Comparison of ENCODE assay signal across 8 cellular contexts in genomic region chr19:679418-680286, GRCh38. TPM values are rescaled to one million over a fixed set of nuclear protein-coding genes. Genes with fewer than 3 reads are reported as not detected.
DNase-seq lines count a peak whose midpoint lies in the region; ATAC-seq and TF ChIP-seq lines count a peak whose summit lies in the region.

No MANE protein-coding gene starts in this region.

- H3K27ac ChIP-seq in ascending aorta: peak overlapping the region; percentile 97 to 98

- H3K27me3 ChIP-seq in NT2/D1 (ENCODE audit: insufficient read depth, insufficient read length) (peaks cover 12% of the 10 kb centered on the region), ascending aorta (no peaks in the 10 kb centered on the region)

- POLR2A ChIA-PET in GM10248 (lab: Yijun Ruan, JAX): interaction anchor here (1.2 kb wide), 1 partner anchor 46 kb away, joined by 3 read pairs; no protein-coding TSS in a partner anchor

- H3K4me3 ChIP-seq in NT2/D1 (ENCODE audit: insufficient read length, low read depth) (peak overlapping the region; percentile 82), ascending aorta (peak overlapping the region; percentile 88 to 93)

- CTCF ChIA-PET in GM10248 (lab: Yijun Ruan, JAX): interaction anchor here (0.8 to 2.9 kb wide), 8 partner anchors 10 to 173 kb away, joined by 3 to 17 read pairs (median 3); partner anchors contain the start of gene RNF126

- H3K9ac ChIP-seq in NT2/D1 (ENCODE audit: insufficient read length, low read depth): peak overlapping the region; percentile 95

- H3K36me3 ChIP-seq in NT2/D1 (ENCODE audit: insufficient read depth, insufficient read length, low read length) (peaks cover 27% of the 10 kb centered on the region), ascending aorta (peaks cover 0 to 8% of the 10 kb centered on the region in 2 donors)

- ATAC-seq in HG02623 (IDR thresholded peaks at IDR 0.05; ENCODE audit: unreplicated experiment): peak; percentile 8

- DNase-seq in NCI-H82 (lab: John Stamatoyannopoulos, UW): peak; percentile 37
- no peak for DNase-seq in NCI-H82 treated with DMSO at 0.1 percent for 48 hours (lab: John Stamatoyannopoulos, UW; ENCODE audit: unreplicated experiment)
- no peak for DNase-seq in NT2/D1 (ENCODE audit: low read depth, low spot score)
- peak in 1 of 2 donors; percentile 88 for DNase-seq in ascending aorta (ENCODE audit: low spot score in 2 of 2)
- DNase-seq in hepatic stellate cell (ENCODE audit: low spot score): peak; percentile 75
- peak; percentile 40 for DNase-seq in putamen (ENCODE audit: low spot score)
- no peak for DNase-seq in GM10248 (ENCODE audit: extremely low spot score)

- H3K9me3 ChIP-seq in NT2/D1 (ENCODE audit: insufficient read depth, low read length) (no peaks in the 10 kb centered on the region), ascending aorta (no peaks in the 10 kb centered on the region)

- peaks cover 24% of the 10 kb centered on the region for H3K4me1 ChIP-seq in NT2/D1 (ENCODE audit: insufficient read depth, insufficient read length)
- peaks cover 9 to 21% of the 10 kb centered on the region in 2 donors for H3K4me1 ChIP-seq in ascending aorta

- no peak for TF ChIP-seq CTCF in ascending aorta (IDR thresholded peaks at IDR 0.05)
- TF ChIP-seq CTCF in GM10248 (IDR thresholded peaks at IDR 0.05; ENCODE audit: control extremely low read depth, extremely low read depth, low read depth, missing control alignments): no peak

- intact Hi-C loops in ascending aorta (cut with DNase I): loop anchor here (1.0 to 10.0 kb wide), 3 partner anchors 53 to 305 kb away; partner anchors contain the start of genes PTBP1 and WDR18

RNA-seq across cellular contexts. Expression of gene FSTL3, which starts 3.5 kb away (rescaled TPM):
- total RNA-seq in ascending aorta: 541 TPM

RNA-seq across cellular contexts. Expression of gene PRSS57, which starts 15.6 kb away (rescaled TPM):
- total RNA-seq in ascending aorta: not detected

RNA-seq across cellular contexts. Expression of gene RNF126, which starts 16.6 kb away (rescaled TPM):
- 39.0 TPM for total RNA-seq in ascending aorta

RNA-seq across cellular contexts. Expression of gene PALM, which starts 29.1 kb away (rescaled TPM):
- total RNA-seq in ascending aorta: 107 TPM

RNA-seq across cellular contexts. Expression of gene FGF22, which starts 40.0 kb away (rescaled TPM):
- total RNA-seq in ascending aorta: not detected

Comparison
In these comparisons a context has a peak if more than half of its experiments do, and no peak if none do; other contexts are left out.
1. DNase-seq: peak in NCI-H82 (single experiment), hepatic stellate cell (single experiment) and putamen (single experiment); none in NCI-H82 treated with DMSO at 0.1 percent for 48 hours (single experiment), NT2/D1 (single experiment) and GM10248 (single experiment).